Comparison of ENCODE assay signal across 1 cellular context in genomic region chr17:2398188-2398587, GRCh38.
TF ChIP-seq lines count a peak whose summit lies in the region.

No MANE protein-coding gene starts in this region.

TF ChIP-seq in H1, 55 proteins besides CTCF, POLR2A, EP300 and RAD21 (continued from another document):
- no peak for TF ChIP-seq E2F6 (IDR thresholded peaks at IDR 0.05)
- no peak for TF ChIP-seq RFX5 (IDR thresholded peaks at IDR 0.05; ENCODE audit: borderline replicate concordance, low read depth, low read length)
- no peak for TF ChIP-seq KDM5A (IDR thresholded peaks at IDR 0.05; ENCODE audit: low read length)
- no peak for TF ChIP-seq JUND (IDR thresholded peaks at IDR 0.05; ENCODE audit: low read length)
- TF ChIP-seq SP2 (IDR thresholded peaks at IDR 0.05; ENCODE audit: low read length): no peak
- TF ChIP-seq CHD7 (IDR thresholded peaks at IDR 0.05; ENCODE audit: insufficient replicate concordance, low read length): no peak
TF ChIP-seq in H1: peak in this region for 0.
